Comparison of ENCODE assay signal across 14 cellular contexts in the genomic region with DNA sequence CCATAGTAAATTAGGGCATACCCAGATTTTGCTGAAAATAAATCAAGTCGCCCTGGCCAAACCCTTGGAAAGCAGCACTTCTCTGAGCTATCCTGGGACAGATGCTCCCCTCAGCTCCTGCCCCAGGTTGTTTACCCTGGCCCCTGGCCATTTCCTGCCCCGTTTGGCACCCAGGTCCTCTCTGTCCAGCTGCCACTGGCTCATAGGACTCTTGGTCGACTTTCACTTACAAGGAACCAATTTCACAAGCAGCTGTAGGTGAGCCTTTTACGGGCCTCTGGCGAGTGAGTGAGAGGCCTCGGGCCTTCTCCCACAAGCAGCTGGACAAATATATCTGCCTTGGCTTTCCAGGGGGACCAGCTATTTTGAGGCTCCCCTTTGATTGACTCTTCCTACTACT.
A peak's percentile ranks its signal among the peaks of the same experiment; 100 is the strongest.
DNase-seq lines count a peak whose midpoint lies in the region; ATAC-seq and TF ChIP-seq lines count a peak whose summit lies in the region.
"Had no signal": no experiment of that assay in that cellular context is flagged by ENCODE, and none has a peak within 500 bp of the region (broad histone marks: within the 10 kb centered on the region; RNA-seq: fewer than 3 reads in every experiment).

No MANE protein-coding gene starts in this region.

- H3K4me3 ChIP-seq in RWPE2 (ENCODE audit: severe bottlenecking) = no peak overlapping the region
- H3K4me3 ChIP-seq: GM23248 had no signal

- H3K9me3 ChIP-seq in RWPE2 (ENCODE audit: severe bottlenecking) = no peaks in the 10 kb centered on the region

- ATAC-seq in RWPE2 (ENCODE audit: low read depth) (peak; percentile 71), left colon (peak; percentile 91), HG02798 (IDR thresholded peaks at IDR 0.05; ENCODE audit: poor library complexity, unreplicated experiment) (no peak)
- no peak for ATAC-seq in stimulated activated effector memory CD8-positive, alpha-beta T cell treated with anti-CD3 and anti-CD28 coated beads, Interleukin-12 subunit alpha, Interleukin-12 subunit beta, amount 100 ng/mL, for 72 hours

- peak overlapping the region; percentile 36 for H3K27ac Mint-ChIP-seq in stimulated activated effector memory CD8-positive, alpha-beta T cell treated with anti-CD3 and anti-CD28 coated beads, Interleukin-12 subunit alpha, Interleukin-12 subunit beta, amount 100 ng/mL, for 72 hours
- H3K27ac Mint-ChIP-seq: activated CD4-positive, alpha-beta memory T cell treated with anti-CD3 and anti-CD28 coated beads for 36 hours had no signal

- H3K4me1 Mint-ChIP-seq in stimulated activated effector memory CD8-positive, alpha-beta T cell treated with anti-CD3 and anti-CD28 coated beads, Interleukin-12 subunit alpha, Interleukin-12 subunit beta, amount 100 ng/mL, for 72 hours = peaks cover 13% of the 10 kb centered on the region

- peak overlapping the region; percentile 3 for H3K27ac ChIP-seq in RWPE2 (ENCODE audit: poor library complexity, severe bottlenecking)
- H3K27ac ChIP-seq: GM23248 had no signal

- H3K4me3 Mint-ChIP-seq in stimulated activated effector memory CD8-positive, alpha-beta T cell treated with anti-CD3 and anti-CD28 coated beads, Interleukin-12 subunit alpha, Interleukin-12 subunit beta, amount 100 ng/mL, for 72 hours = no peak overlapping the region
- H3K4me3 Mint-ChIP-seq: activated CD4-positive, alpha-beta memory T cell treated with anti-CD3 and anti-CD28 coated beads for 36 hours had no signal

- DNase-seq in EL = peak; percentile 28
- DNase-seq in RWPE2 (ENCODE audit: low spot score) = no peak
- peak; percentile 64 to 72 for DNase-seq in left colon
- no peak for DNase-seq in stimulated activated effector memory CD8-positive, alpha-beta T cell treated with anti-CD3 and anti-CD28 coated beads, Interleukin-12 subunit alpha, Interleukin-12 subunit beta, amount 100 ng/mL, for 72 hours (ENCODE audit: low spot score in 2 of 2)
- DNase-seq in hippocampal formation (lab: John Stamatoyannopoulos, UW) = no peak
- DNase-seq in HK-2 (ENCODE audit: unreplicated experiment) = no peak
- DNase-seq in GM13976 (ENCODE audit: low spot score) = no peak
- DNase-seq: activated CD4-positive, alpha-beta memory T cell treated with anti-CD3 and anti-CD28 coated beads for 36 hours; C1 segment of cervical spinal cord; GDM1; NCI-H1048; NCI-H524 had no signal

- H3K9me3 Mint-ChIP-seq in stimulated activated effector memory CD8-positive, alpha-beta T cell treated with anti-CD3 and anti-CD28 coated beads, Interleukin-12 subunit alpha, Interleukin-12 subunit beta, amount 100 ng/mL, for 72 hours = no peaks in the 10 kb centered on the region
- H3K9me3 Mint-ChIP-seq: activated CD4-positive, alpha-beta memory T cell treated with anti-CD3 and anti-CD28 coated beads for 36 hours had no signal

- intact Hi-C loops in left colon (cut with DNase I, micrococcal nuclease) = loop anchor here in 1 of 2 donors (10.0 kb wide), 2 partner anchors 188 to 258 kb away; no protein-coding TSS in a partner anchor

- H3K36me3 ChIP-seq in RWPE2 (ENCODE audit: low read depth) = no peaks in the 10 kb centered on the region

- in situ Hi-C loops in GM13976 (cut with MboI; ENCODE audit: low sequenced_read_pairs, unreplicated experiment) = loop anchor here (10.0 to 25.0 kb wide), 4 partner anchors 248 to 728 kb away; a partner anchor contains a TSS

- H3K36me3 Mint-ChIP-seq in stimulated activated effector memory CD8-positive, alpha-beta T cell treated with anti-CD3 and anti-CD28 coated beads, Interleukin-12 subunit alpha, Interleukin-12 subunit beta, amount 100 ng/mL, for 72 hours = no peaks in the 10 kb centered on the region
- H3K36me3 Mint-ChIP-seq: activated CD4-positive, alpha-beta memory T cell treated with anti-CD3 and anti-CD28 coated beads for 36 hours had no signal

- H3K27me3 ChIP-seq in RWPE2 (ENCODE audit: insufficient read depth, poor library complexity, severe bottlenecking) = no peaks in the 10 kb centered on the region

- no peak for TF ChIP-seq CTCF in RWPE2 (IDR thresholded peaks at IDR 0.05; ENCODE audit: poor library complexity, severe bottlenecking)
- TF ChIP-seq CTCF in GM13976 (IDR thresholded peaks at IDR 0.05; ENCODE audit: borderline replicate concordance, control extremely low read depth, extremely low read depth, insufficient read depth, missing control alignments) = no peak

- peaks cover 18% of the 10 kb centered on the region for H3K4me1 ChIP-seq in RWPE2 (ENCODE audit: insufficient read depth, poor library complexity, severe bottlenecking)

Comparison
In these comparisons a context has a peak if more than half of its experiments do, and no peak if none do; other contexts are left out.
1. DNase-seq: peak in EL (single experiment) and left colon (2 of 2); none in RWPE2 (single experiment), stimulated activated effector memory CD8-positive, alpha-beta T cell treated with anti-CD3 and anti-CD28 coated beads, Interleukin-12 subunit alpha, Interleukin-12 subunit beta, amount 100 ng/mL, for 72 hours (0 of 2), hippocampal formation (0 of 2), HK-2 (single experiment) and GM13976 (single experiment).
2. ATAC-seq: peak in RWPE2 (single experiment) and left colon (single experiment); none in stimulated activated effector memory CD8-positive, alpha-beta T cell treated with anti-CD3 and anti-CD28 coated beads, Interleukin-12 subunit alpha, Interleukin-12 subunit beta, amount 100 ng/mL, for 72 hours (single experiment) and HG02798 (single experiment).